3 cellular contexts compared by ENCODE assay signal in the genomic region with DNA sequence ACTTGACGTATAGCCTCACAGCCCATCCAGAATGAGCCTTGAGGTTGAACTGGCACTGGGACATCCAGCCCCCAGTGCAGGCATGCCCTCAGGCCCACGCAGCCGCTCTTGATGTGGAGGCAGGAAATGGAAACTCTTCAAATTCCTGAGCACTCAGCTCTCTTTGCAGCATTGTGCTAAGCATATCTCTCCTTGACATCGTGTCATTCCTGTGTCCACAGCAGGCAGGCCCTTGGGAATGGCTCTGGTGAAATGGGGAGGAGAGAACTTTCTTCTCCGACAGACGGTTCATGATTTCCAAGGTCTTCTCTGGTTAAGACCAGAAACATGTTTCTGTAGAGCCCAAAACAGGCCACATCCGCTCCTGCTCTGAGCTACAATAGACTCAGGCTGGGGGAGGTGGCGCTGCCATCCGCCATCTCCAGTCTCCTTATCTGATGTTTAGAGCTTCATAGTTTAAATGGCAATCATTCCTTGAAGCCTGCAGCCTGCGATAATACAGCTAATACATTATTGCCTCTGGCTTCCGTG.
TF ChIP-seq lines count a peak whose summit lies in the region.

No MANE protein-coding gene starts in this region.

TF ChIP-seq in SK-N-SH, 30 proteins besides CTCF, POLR2A, EP300 and RAD21:
- no peak for TF ChIP-seq TAF1 (IDR thresholded peaks at IDR 0.05; ENCODE audit: borderline replicate concordance, low read depth, low read length)
- no peak for TF ChIP-seq ELF1 (IDR thresholded peaks at IDR 0.05)
- TF ChIP-seq SIN3A (IDR thresholded peaks at IDR 0.05; ENCODE audit: borderline replicate concordance, low read depth, low read length) = no peak
- TF ChIP-seq GABPA (IDR thresholded peaks at IDR 0.05; ENCODE audit: low read depth) = no peak
- TF ChIP-seq GATA2 (CRISPR knock-in tag; IDR thresholded peaks at IDR 0.05) = no peak
- TF ChIP-seq, protein P1, sequence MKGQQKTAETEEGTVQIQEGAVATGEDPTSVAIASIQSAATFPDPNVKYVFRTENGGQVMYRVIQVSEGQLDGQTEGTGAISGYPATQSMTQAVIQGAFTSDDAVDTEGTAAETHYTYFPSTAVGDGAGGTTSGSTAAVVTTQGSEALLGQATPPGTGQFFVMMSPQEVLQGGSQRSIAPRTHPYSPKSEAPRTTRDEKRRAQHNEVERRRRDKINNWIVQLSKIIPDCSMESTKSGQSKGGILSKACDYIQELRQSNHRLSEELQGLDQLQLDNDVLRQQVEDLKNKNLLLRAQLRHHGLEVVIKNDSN (IDR thresholded peaks at IDR 0.05; ENCODE audit: borderline replicate concordance, low read depth) = no peak
- TF ChIP-seq TCF12 (IDR thresholded peaks at IDR 0.05) = no peak

TF ChIP-seq in SK-N-SH treated with all-trans-retinoic acid at 6 μM for 48 hours, 23 proteins besides CTCF, POLR2A, EP300 and RAD21:
- TF ChIP-seq PPARA (CRISPR knock-in tag; IDR thresholded peaks at IDR 0.05; ENCODE audit: borderline replicate concordance) = no peak
- TF ChIP-seq CSDC2 (CRISPR knock-in tag; IDR thresholded peaks at IDR 0.05) = no peak
- no peak for TF ChIP-seq SNAI2 (CRISPR knock-in tag; IDR thresholded peaks at IDR 0.05)
- TF ChIP-seq ZNF70 (CRISPR knock-in tag; IDR thresholded peaks at IDR 0.05) = no peak
- TF ChIP-seq ZFP30 (CRISPR knock-in tag; IDR thresholded peaks at IDR 0.05) = no peak
- no peak for TF ChIP-seq POU6F1 (CRISPR knock-in tag; IDR thresholded peaks at IDR 0.05; ENCODE audit: borderline replicate concordance, low read depth)
- TF ChIP-seq TOX (CRISPR knock-in tag; IDR thresholded peaks at IDR 0.05; ENCODE audit: borderline replicate concordance) = no peak
- TF ChIP-seq ZNF565 (CRISPR knock-in tag; conservative IDR thresholded peaks at IDR 0.05; ENCODE audit: low read depth) = no peak
- no peak for TF ChIP-seq ESRRG (CRISPR knock-in tag; IDR thresholded peaks at IDR 0.05)
- no peak for TF ChIP-seq RARB (CRISPR knock-in tag; IDR thresholded peaks at IDR 0.05)
TF ChIP-seq in SK-N-SH treated with all-trans-retinoic acid at 6 μM for 48 hours: peak in this region for 0.

TF ChIP-seq in IMR-90, 13 proteins besides CTCF, POLR2A, EP300 and RAD21:
- no peak for TF ChIP-seq MXI1 (IDR thresholded peaks at IDR 0.05; ENCODE audit: borderline replicate concordance, low read depth, low read length)
- TF ChIP-seq MAZ (IDR thresholded peaks at IDR 0.05; ENCODE audit: borderline replicate concordance, low read depth, low read length) = no peak
- TF ChIP-seq RFX5 (IDR thresholded peaks at IDR 0.05; ENCODE audit: low read depth, low read length) = no peak
- TF ChIP-seq, protein P2, sequence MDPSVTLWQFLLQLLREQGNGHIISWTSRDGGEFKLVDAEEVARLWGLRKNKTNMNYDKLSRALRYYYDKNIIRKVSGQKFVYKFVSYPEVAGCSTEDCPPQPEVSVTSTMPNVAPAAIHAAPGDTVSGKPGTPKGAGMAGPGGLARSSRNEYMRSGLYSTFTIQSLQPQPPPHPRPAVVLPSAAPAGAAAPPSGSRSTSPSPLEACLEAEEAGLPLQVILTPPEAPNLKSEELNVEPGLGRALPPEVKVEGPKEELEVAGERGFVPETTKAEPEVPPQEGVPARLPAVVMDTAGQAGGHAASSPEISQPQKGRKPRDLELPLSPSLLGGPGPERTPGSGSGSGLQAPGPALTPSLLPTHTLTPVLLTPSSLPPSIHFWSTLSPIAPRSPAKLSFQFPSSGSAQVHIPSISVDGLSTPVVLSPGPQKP (IDR thresholded peaks at IDR 0.05; ENCODE audit: borderline replicate concordance, low read depth, low read length) = no peak
- TF ChIP-seq CEBPB (IDR thresholded peaks at IDR 0.05; ENCODE audit: low read depth, low read length) = no peak
- no peak for TF ChIP-seq BHLHE40 (IDR thresholded peaks at IDR 0.05; ENCODE audit: low read depth, low read length)
- no peak for TF ChIP-seq NFE2L2 (IDR thresholded peaks at IDR 0.05; ENCODE audit: low read depth, low read length)
- no peak for TF ChIP-seq SMC3 (IDR thresholded peaks at IDR 0.05; ENCODE audit: low read depth, low read length)
- TF ChIP-seq MAFK (IDR thresholded peaks at IDR 0.05; ENCODE audit: low read depth, low read length) = no peak
- TF ChIP-seq FOS (IDR thresholded peaks at IDR 0.05; ENCODE audit: low read depth, low read length) = no peak
- no peak for TF ChIP-seq RCOR1 (IDR thresholded peaks at IDR 0.05; ENCODE audit: insufficient replicate concordance, low read length)
- TF ChIP-seq, protein P3, sequence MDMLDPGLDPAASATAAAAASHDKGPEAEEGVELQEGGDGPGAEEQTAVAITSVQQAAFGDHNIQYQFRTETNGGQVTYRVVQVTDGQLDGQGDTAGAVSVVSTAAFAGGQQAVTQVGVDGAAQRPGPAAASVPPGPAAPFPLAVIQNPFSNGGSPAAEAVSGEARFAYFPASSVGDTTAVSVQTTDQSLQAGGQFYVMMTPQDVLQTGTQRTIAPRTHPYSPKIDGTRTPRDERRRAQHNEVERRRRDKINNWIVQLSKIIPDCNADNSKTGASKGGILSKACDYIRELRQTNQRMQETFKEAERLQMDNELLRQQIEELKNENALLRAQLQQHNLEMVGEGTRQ (IDR thresholded peaks at IDR 0.05; ENCODE audit: low read depth, low read length) = no peak
